14 cellular contexts compared by ENCODE assay signal in the genomic region with DNA sequence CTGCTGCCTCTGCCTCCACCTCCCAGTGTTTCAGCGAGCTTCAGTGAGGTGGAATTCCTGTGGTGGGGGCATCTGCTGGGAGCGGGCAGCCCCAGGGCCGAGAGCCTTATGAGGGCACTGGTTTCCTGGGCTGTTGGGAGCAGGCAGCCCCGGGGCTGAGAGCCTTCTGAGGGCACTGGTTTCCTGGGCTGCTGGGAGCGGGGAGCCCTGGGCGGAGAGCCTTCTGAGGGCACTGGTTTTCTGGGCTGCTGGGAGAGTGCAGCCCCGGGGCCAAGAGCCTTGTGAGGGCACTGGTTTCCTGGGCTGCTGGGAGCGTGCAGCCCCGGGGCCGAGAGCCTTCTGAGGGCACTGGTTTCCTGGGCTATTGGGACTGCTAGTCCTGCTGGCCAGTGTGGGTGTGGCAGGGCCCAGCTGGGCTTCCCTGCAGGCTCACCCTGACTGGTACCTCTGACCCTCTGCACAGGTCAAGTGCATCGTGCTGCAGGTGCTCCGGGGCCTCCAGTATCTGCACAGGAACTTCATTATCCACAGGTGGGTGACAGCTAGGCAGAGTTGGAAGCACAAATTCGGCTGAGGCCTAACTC. TPM values are rescaled to one million over a fixed set of nuclear protein-coding genes. Genes with fewer than 3 reads are reported as not detected.
A peak's percentile ranks its signal among the peaks of the same experiment; 100 is the strongest.
DNase-seq lines count a peak whose midpoint lies in the region; ATAC-seq and TF ChIP-seq lines count a peak whose summit lies in the region.
"Had no signal": no experiment of that assay in that cellular context is flagged by ENCODE, and none has a peak within 500 bp of the region (broad histone marks: within the 10 kb centered on the region; RNA-seq: fewer than 3 reads in every experiment).

No MANE protein-coding gene starts in this region.

- no peak overlapping the region for H3K4me3 ChIP-seq in ovary

- H3K27me3 ChIP-seq in ovary, result no peaks in the 10 kb centered on the region

- peaks cover 10% of the 10 kb centered on the region for H3K4me1 Mint-ChIP-seq in activated CD4-positive, alpha-beta T cell treated with anti-CD3 and anti-CD28 coated beads for 36 hours

- TF ChIP-seq POLR2A in ovary (IDR thresholded peaks at IDR 0.05), result no peak

- H3K27ac ChIP-seq in ovary, result no peak overlapping the region
- H3K27ac ChIP-seq: C4-2B had no signal

- H3K36me3 ChIP-seq in ovary, result no peaks in the 10 kb centered on the region

- peak; percentile 2 for DNase-seq in activated CD4-positive, alpha-beta T cell treated with anti-CD3 and anti-CD28 coated beads for 36 hours
- no peak for DNase-seq in activated CD4-positive, alpha-beta T cell treated with anti-CD3 and anti-CD28 coated beads for 4 hours
- DNase-seq in ELF-1 (ENCODE audit: low read depth, low spot score) (peak; percentile 32), epidermal melanocyte (ENCODE audit: insufficient read length, low spot score) (peak; percentile 13), ovary (no peak), NCI-H2196 (lab: John Stamatoyannopoulos, UW; ENCODE audit: unreplicated experiment) (no peak)
- DNase-seq: DMS153, EL, IMR-90, NCI-H1436, NCI-H2029 treated with DMSO at 0.1 percent for 48 hours, NCI-H524, SIG-M5 had no signal

- TF ChIP-seq EP300 in ovary (IDR thresholded peaks at IDR 0.05), result no peak

- H3K27me3 Mint-ChIP-seq in activated CD4-positive, alpha-beta T cell treated with anti-CD3 and anti-CD28 coated beads for 36 hours, result no peaks in the 10 kb centered on the region

- peaks cover 5% of the 10 kb centered on the region for H3K4me1 ChIP-seq in ovary (ENCODE audit: insufficient read depth)

- no peak overlapping the region for H3K4me3 Mint-ChIP-seq in activated CD4-positive, alpha-beta T cell treated with anti-CD3 and anti-CD28 coated beads for 36 hours

- no peak for TF ChIP-seq CTCF in ovary (IDR thresholded peaks at IDR 0.05)

- POLR2A ChIA-PET in activated CD4-positive, alpha-beta T cell treated with anti-CD3 and anti-CD28 coated beads for 36 hours (lab: Charles Lee), result no interaction called here

- CTCF ChIA-PET in activated CD4-positive, alpha-beta T cell treated with anti-CD3 and anti-CD28 coated beads for 36 hours (lab: Charles Lee), result no interaction called here

- no peak overlapping the region for H3K27ac Mint-ChIP-seq in activated CD4-positive, alpha-beta T cell treated with anti-CD3 and anti-CD28 coated beads for 36 hours

- intact Hi-C loops in activated CD4-positive, alpha-beta T cell treated with anti-CD3 and anti-CD28 coated beads for 36 hours (cut with DNase I, micrococcal nuclease), result no loop called here
- intact Hi-C loops in ovary (cut with DNase I), result no loop called here

- no peaks in the 10 kb centered on the region for H3K9me3 Mint-ChIP-seq in activated CD4-positive, alpha-beta T cell treated with anti-CD3 and anti-CD28 coated beads for 36 hours (ENCODE audit: low read depth)

- H3K9me3 ChIP-seq in ovary, result no peaks in the 10 kb centered on the region

- ATAC-seq in activated CD4-positive, alpha-beta T cell treated with anti-CD3 and anti-CD28 coated beads for 36 hours, result no peak

- 87 to 90% (median 90%) methylated on average over 10 to 13 of the region's 13 CpGs for WGBS in ovary, 3 donors

- H3K36me3 Mint-ChIP-seq in activated CD4-positive, alpha-beta T cell treated with anti-CD3 and anti-CD28 coated beads for 36 hours (ENCODE audit: low read depth), result peaks cover 23% of the 10 kb centered on the region

RNA-seq across cellular contexts. Expression of gene CDK10, which starts 5.6 kb away (rescaled TPM):
- total RNA-seq in activated CD4-positive, alpha-beta T cell treated with anti-CD3 and anti-CD28 coated beads for 36 hours, result 10 to 100 TPM; 78.1 to 89.8 TPM
- total RNA-seq in ovary, result 10 to 100 TPM; 22.8 to 62.1 (median 51.9) TPM
- polyA plus RNA-seq in ovary, result 10 to 100 TPM; 16.9 to 54.5 TPM

RNA-seq across cellular contexts. Expression of gene SPATA2L, which starts 9.4 kb away (rescaled TPM):
- total RNA-seq in activated CD4-positive, alpha-beta T cell treated with anti-CD3 and anti-CD28 coated beads for 36 hours, result 1 to 10 TPM; 4.9 to 6.5 TPM
- total RNA-seq in ovary, result 10 to 100 TPM in 4 of 7 donors, 1 to 10 TPM in 3; 3.6 to 29.8 (median 11.1) TPM
- 1 to 10 TPM in 1 of 2 donors, under 1 TPM in 1; 0.42 to 4.8 TPM for polyA plus RNA-seq in ovary

RNA-seq across cellular contexts. Expression of gene VPS9D1, which starts 28.6 kb away (rescaled TPM):
- total RNA-seq in activated CD4-positive, alpha-beta T cell treated with anti-CD3 and anti-CD28 coated beads for 36 hours, result 1 to 10 TPM; 2.0 to 2.6 TPM
- total RNA-seq in ovary, result 10 to 100 TPM in 4 of 7 donors, 1 to 10 TPM in 3; 4.2 to 15.5 (median 10.0) TPM
- polyA plus RNA-seq in ovary, result 1 to 10 TPM in 1 of 2 donors, under 1 TPM in 1; 0.50 to 9.7 TPM

RNA-seq across cellular contexts. Expression of gene ZNF276, which starts 29.3 kb away (rescaled TPM):
- total RNA-seq in activated CD4-positive, alpha-beta T cell treated with anti-CD3 and anti-CD28 coated beads for 36 hours, result 10 to 100 TPM; 21.3 to 24.8 TPM
- total RNA-seq in ovary, result 10 to 100 TPM; 21.7 to 39.9 (median 28.3) TPM
- polyA plus RNA-seq in ovary, result 10 to 100 TPM in 1 of 2 donors, 1 to 10 TPM in 1; 7.1 to 25.2 TPM

RNA-seq across cellular contexts. Expression of gene SPATA33, which starts 34.4 kb away (rescaled TPM):
- total RNA-seq in activated CD4-positive, alpha-beta T cell treated with anti-CD3 and anti-CD28 coated beads for 36 hours, result 10 to 100 TPM in 1 of 2 experiments, 1 to 10 TPM in 1; 6.8 to 11.6 TPM
- 1 to 10 TPM; 1.5 to 8.2 (median 5.8) TPM for total RNA-seq in ovary
- 1 to 10 TPM; 3.4 to 3.7 TPM for polyA plus RNA-seq in ovary

Comparison
In these comparisons a context has a peak if more than half of its experiments do, and no peak if none do; other contexts are left out.
1. DNase-seq: peak in activated CD4-positive, alpha-beta T cell treated with anti-CD3 and anti-CD28 coated beads for 36 hours (single experiment), ELF-1 (single experiment) and epidermal melanocyte (single experiment); none in activated CD4-positive, alpha-beta T cell treated with anti-CD3 and anti-CD28 coated beads for 4 hours (0 of 2), ovary (0 of 5) and NCI-H2196 (single experiment).